In the genomic region with DNA sequence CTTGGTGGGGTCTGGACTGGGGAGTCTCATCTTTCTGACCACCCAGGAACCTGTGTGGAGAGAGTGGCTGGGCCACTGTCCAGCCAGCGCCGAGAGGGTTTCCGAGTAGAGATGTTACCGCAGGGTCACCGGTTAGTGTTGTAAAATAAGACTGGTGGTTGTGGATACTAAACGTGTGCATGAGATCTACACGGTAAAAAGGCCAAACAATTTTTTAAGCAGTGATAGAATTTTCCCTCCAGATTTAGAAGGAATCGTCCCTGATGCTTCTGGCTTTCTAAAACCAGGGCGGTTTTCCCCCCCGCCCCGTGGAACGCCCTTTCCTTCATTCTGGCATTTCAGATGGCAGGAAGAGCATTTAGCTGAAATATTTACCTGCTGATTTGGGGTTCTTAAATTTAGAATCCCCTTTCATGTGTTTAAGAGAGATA, we compare ENCODE assay signal across 1 cellular context.
TF ChIP-seq lines count a peak whose summit lies in the region.

No MANE protein-coding gene starts in this region.

TF ChIP-seq in H1, 55 proteins besides CTCF, POLR2A, EP300 and RAD21 (continued from another document):
- TF ChIP-seq CHD7 (IDR thresholded peaks at IDR 0.05; ENCODE audit: insufficient replicate concordance, low read length) (no peak), CEBPB (IDR thresholded peaks at IDR 0.05; ENCODE audit: low read depth, low read length) (no peak), KDM1A (IDR thresholded peaks at IDR 0.05; ENCODE audit: borderline replicate concordance, low read length) (no peak), GABPA (IDR thresholded peaks at IDR 0.05; ENCODE audit: borderline replicate concordance, insufficient read depth, low read length) (no peak), SRF (IDR thresholded peaks at IDR 0.05; ENCODE audit: low read depth, low read length) (no peak), ZNF274 (IDR thresholded peaks at IDR 0.05; ENCODE audit: borderline replicate concordance, extremely low read depth, low read length) (no peak), RFX5 (IDR thresholded peaks at IDR 0.05; ENCODE audit: borderline replicate concordance, low read depth, low read length) (no peak), EGR1 (IDR thresholded peaks at IDR 0.05; ENCODE audit: borderline replicate concordance, low read depth, low read length) (no peak), NRF1 (IDR thresholded peaks at IDR 0.05; ENCODE audit: low read depth, low read length) (no peak), CBX5 (IDR thresholded peaks at IDR 0.05; ENCODE audit: low read depth, low read length) (no peak), JUN (IDR thresholded peaks at IDR 0.05; ENCODE audit: low read depth, low read length) (no peak), SP4 (IDR thresholded peaks at IDR 0.05; ENCODE audit: low read length) (no peak), KDM5A (IDR thresholded peaks at IDR 0.05; ENCODE audit: low read length) (no peak), CHD1 (IDR thresholded peaks at IDR 0.05; ENCODE audit: low read depth, low read length) (no peak), RNF2 (IDR thresholded peaks at IDR 0.05; ENCODE audit: borderline replicate concordance, low read depth, low read length, missing control alignments, poor library complexity, severe bottlenecking) (no peak), HDAC6 (IDR thresholded peaks at IDR 0.05; ENCODE audit: low read depth, low read length) (no peak), CHD2 (IDR thresholded peaks at IDR 0.05; ENCODE audit: low read length) (no peak), SIN3A (conservative IDR thresholded peaks at IDR 0.05 in 1 of 2, IDR thresholded peaks at IDR 0.05 in 1 of 2; ENCODE audit: low read depth in 1 of 2, low read length in 2 of 2) (no peak)
- TF ChIP-seq, protein P1, sequence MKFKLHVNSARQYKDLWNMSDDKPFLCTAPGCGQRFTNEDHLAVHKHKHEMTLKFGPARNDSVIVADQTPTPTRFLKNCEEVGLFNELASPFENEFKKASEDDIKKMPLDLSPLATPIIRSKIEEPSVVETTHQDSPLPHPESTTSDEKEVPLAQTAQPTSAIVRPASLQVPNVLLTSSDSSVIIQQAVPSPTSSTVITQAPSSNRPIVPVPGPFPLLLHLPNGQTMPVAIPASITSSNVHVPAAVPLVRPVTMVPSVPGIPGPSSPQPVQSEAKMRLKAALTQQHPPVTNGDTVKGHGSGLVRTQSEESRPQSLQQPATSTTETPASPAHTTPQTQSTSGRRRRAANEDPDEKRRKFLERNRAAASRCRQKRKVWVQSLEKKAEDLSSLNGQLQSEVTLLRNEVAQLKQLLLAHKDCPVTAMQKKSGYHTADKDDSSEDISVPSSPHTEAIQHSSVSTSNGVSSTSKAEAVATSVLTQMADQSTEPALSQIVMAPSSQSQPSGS (IDR thresholded peaks at IDR 0.05; ENCODE audit: low read length) = no peak
